ENCODE assay signal across 9 cellular contexts in genomic region chrX:39324233-39324632, GRCh38.
"Had no signal": no experiment of that assay in that cellular context is flagged by ENCODE, and none has a peak within 500 bp of the region (broad histone marks: within the 10 kb centered on the region; RNA-seq: fewer than 3 reads in every experiment).

No MANE protein-coding gene starts in this region.

- H3K4me1 Mint-ChIP-seq: neural crest cell had no signal

- H3K4me3 Mint-ChIP-seq: neural crest cell had no signal

- ATAC-seq: activated CD4-positive, CD25-positive, alpha-beta regulatory T cell treated with anti-CD3 and anti-CD28 coated beads, Interleukin-2, amount 50 U/mL, for 24 hours; left cardiac atrium; psoas muscle; right lobe of liver; upper lobe of right lung had no signal

- DNase-seq: activated gamma-delta T cell treated with Interleukin-2 at 50 U/mL for 16 hours, adrenal gland, left cardiac atrium, psoas muscle, right lobe of liver, T1000, upper lobe of right lung had no signal
